ENCODE assay signal across 22 cellular contexts in the genomic region with DNA sequence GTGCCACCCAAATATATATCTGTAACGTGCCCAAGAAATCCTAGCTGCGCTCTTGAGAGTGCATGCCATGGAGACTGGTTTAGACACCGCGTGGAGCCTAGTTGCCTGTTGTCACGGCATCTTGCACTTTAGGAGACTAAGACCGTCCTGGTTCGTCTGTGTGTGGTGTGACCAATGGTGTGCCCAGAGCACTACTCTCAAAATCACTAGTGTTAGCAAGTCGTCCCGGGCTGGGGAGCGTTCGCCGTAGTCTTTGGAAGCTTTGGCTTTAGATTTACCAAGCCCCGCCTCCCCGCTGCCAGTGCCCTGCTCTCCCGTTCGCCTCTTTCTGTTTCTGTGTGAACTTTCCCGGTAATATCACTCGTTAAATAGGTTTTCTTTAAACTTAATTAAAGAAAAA. TPM values are rescaled to one million over a fixed set of nuclear protein-coding genes. Genes with fewer than 3 reads are reported as not detected.
DNase-seq lines count a peak whose midpoint lies in the region; ATAC-seq and TF ChIP-seq lines count a peak whose summit lies in the region.
"Had no signal": no experiment of that assay in that cellular context is flagged by ENCODE, and none has a peak within 500 bp of the region (broad histone marks: within the 10 kb centered on the region; RNA-seq: fewer than 3 reads in every experiment).

No MANE protein-coding gene starts in this region.

- H3K9ac ChIP-seq in trophoblast cell (ENCODE audit: low read length): no peak overlapping the region
- H3K9ac ChIP-seq: BLaER1 treated with 17β-estradiol and CSF1 and Interleukin-3, amounts not matched to agents 10 nM and 100 nM; KMS-11 had no signal

- H3K27ac ChIP-seq in trophoblast cell (ENCODE audit: low read depth, low read length): no peak overlapping the region
- H3K27ac ChIP-seq in foreskin keratinocyte: no peak overlapping the region
- no peak overlapping the region for H3K27ac ChIP-seq in adrenal gland
- H3K27ac ChIP-seq: BLaER1 treated with 17β-estradiol and CSF1 and Interleukin-3, amounts not matched to agents 10 nM and 100 nM; KMS-11; SJSA1; vagina had no signal

- peak; percentile 19 for DNase-seq in activated T-cell treated with anti-CD3 and anti-CD28 coated beads, Interleukin-2, amount 50 U/mL, for 1 hour
- DNase-seq in activated T-cell treated with anti-CD3 and anti-CD28 coated beads, Interleukin-2, amount 50 U/mL, for 48 hours: no peak
- no peak for DNase-seq in HFFc6
- peak; percentile 64 for DNase-seq in chondrocyte (ENCODE audit: low spot score)
- DNase-seq in trophoblast cell: no peak
- DNase-seq in foreskin keratinocyte: no peak
- no peak for DNase-seq in adrenal gland
- DNase-seq: activated naive CD4-positive, alpha-beta T cell treated with anti-CD3 and anti-CD28 coated beads for 36 hours; activated T-cell treated with anti-CD3 and anti-CD28 coated beads, Interleukin-2, amount 50 U/mL, for 72 hours; Calu3; glutamatergic neuron; HCEC 1CT; NCI-H146; NCI-H526 treated with DMSO at 0.1 percent for 48 hours; nucleus accumbens; stimulated activated CD4-positive, alpha-beta T cell treated with anti-CD3 and anti-CD28 coated beads, Interleukin-2, amount 100 ng/mL, for 24 hours had no signal

- H2BK12ac ChIP-seq in trophoblast cell (ENCODE audit: low read length): no peak overlapping the region

- no peak overlapping the region for H2AFZ ChIP-seq in trophoblast cell (ENCODE audit: insufficient read depth, low read length, poor library complexity)

- TF ChIP-seq POLR2A in adrenal gland (IDR thresholded peaks at IDR 0.05): no peak

- no peak overlapping the region for H3K23ac ChIP-seq in trophoblast cell (ENCODE audit: low read length)

- H2AK5ac ChIP-seq in trophoblast cell (ENCODE audit: low read length): no peak overlapping the region

- ATAC-seq in foreskin keratinocyte (no peak), GM19452 (IDR thresholded peaks at IDR 0.05; ENCODE audit: unreplicated experiment) (no peak)
- ATAC-seq: activated T-cell treated with anti-CD3 and anti-CD28 coated beads, Interleukin-2, amount 50 U/mL, for 72 hours had no signal

- no peak overlapping the region for H4K8ac ChIP-seq in trophoblast cell (ENCODE audit: low read depth, low read length)

- H3K4me3 ChIP-seq in trophoblast cell (ENCODE audit: low read depth, low read length): peak overlapping the region; percentile 25
- no peak overlapping the region for H3K4me3 ChIP-seq in adrenal gland
- H3K4me3 ChIP-seq: BLaER1 treated with 17β-estradiol and CSF1 and Interleukin-3, amounts not matched to agents 10 nM and 100 nM; SJSA1; vagina had no signal

- H3K18ac ChIP-seq in trophoblast cell (ENCODE audit: low read length): no peak overlapping the region

- no peak overlapping the region for H3K4me2 ChIP-seq in trophoblast cell (ENCODE audit: low read length)
- H3K4me2 ChIP-seq: BLaER1 treated with 17β-estradiol and CSF1 and Interleukin-3, amounts not matched to agents 10 nM and 100 nM; KMS-11 had no signal

- H3K9me3 Mint-ChIP-seq in HFFc6: peaks cover 6% of the 10 kb centered on the region; the same call in 1 of the 2 replicates
- no peaks in the 10 kb centered on the region for H3K9me3 Mint-ChIP-seq in chondrocyte (ENCODE audit: low read depth)
- H3K9me3 Mint-ChIP-seq: activated naive CD4-positive, alpha-beta T cell treated with anti-CD3 and anti-CD28 coated beads for 36 hours; activated T-cell treated with anti-CD3 and anti-CD28 coated beads, Interleukin-2, amount 50 U/mL, for 72 hours; memory B cell had no signal

- H4K91ac ChIP-seq in trophoblast cell (ENCODE audit: low read depth, low read length): no peak overlapping the region

- intact Hi-C loops in adrenal gland (cut with DNase I): no loop called here

- H3K27ac Mint-ChIP-seq in HFFc6: peak overlapping the region; percentile 62; the same call in 1 of the 2 replicates
- no peak overlapping the region for H3K27ac Mint-ChIP-seq in chondrocyte (ENCODE audit: unreplicated experiment)
- H3K27ac Mint-ChIP-seq: memory B cell had no signal

- H3K27me3 ChIP-seq in trophoblast cell (ENCODE audit: insufficient read depth, low read length) (no peaks in the 10 kb centered on the region), foreskin keratinocyte (no peaks in the 10 kb centered on the region), adrenal gland (no peaks in the 10 kb centered on the region)
- H3K27me3 ChIP-seq: BLaER1 treated with 17β-estradiol and CSF1 and Interleukin-3, amounts not matched to agents 10 nM and 100 nM; SJSA1; vagina had no signal

- no peaks in the 10 kb centered on the region for H3K79me1 ChIP-seq in trophoblast cell (ENCODE audit: low read length)

- no peak overlapping the region for H2BK5ac ChIP-seq in trophoblast cell (ENCODE audit: low read depth, low read length, poor library complexity)

- no peak overlapping the region for H4K12ac ChIP-seq in trophoblast cell (ENCODE audit: low read depth, low read length)

- H3K4me1 ChIP-seq in trophoblast cell (ENCODE audit: control insufficient read depth in 1 of 2, insufficient read depth in 2 of 2, low read length in 2 of 2) (no peaks in the 10 kb centered on the region), foreskin keratinocyte (no peaks in the 10 kb centered on the region), adrenal gland (replicated peaks in 1 of 2) (peaks cover 12 to 26% of the 10 kb centered on the region in 2 donors)
- H3K4me1 ChIP-seq: SJSA1 had no signal

- H3K79me2 ChIP-seq in trophoblast cell (ENCODE audit: control insufficient read depth, insufficient read depth, low read length, poor library complexity): no peaks in the 10 kb centered on the region

- TF ChIP-seq CTCF in HFFc6 (IDR thresholded peaks at IDR 0.05) (no peak), chondrocyte (IDR thresholded peaks at IDR 0.05) (no peak), foreskin keratinocyte (conservative IDR thresholded peaks at IDR 0.05) (no peak), adrenal gland (IDR thresholded peaks at IDR 0.05) (no peak)

- peaks cover 26% of the 10 kb centered on the region for H3K27me3 Mint-ChIP-seq in HFFc6 (ENCODE audit: insufficient read depth)
- no peaks in the 10 kb centered on the region for H3K27me3 Mint-ChIP-seq in chondrocyte (ENCODE audit: low read depth)
- H3K27me3 Mint-ChIP-seq: memory B cell had no signal

- H3K4me1 Mint-ChIP-seq in HFFc6 (ENCODE audit: low read depth) (peaks cover 21% of the 10 kb centered on the region), chondrocyte (ENCODE audit: low read depth) (peaks cover 34% of the 10 kb centered on the region)

- no peak overlapping the region; the same call in 1 of the 2 replicates for H3K4me3 Mint-ChIP-seq in HFFc6
- H3K4me3 Mint-ChIP-seq in chondrocyte (ENCODE audit: unreplicated experiment): no peak overlapping the region
- H3K4me3 Mint-ChIP-seq: activated naive CD4-positive, alpha-beta T cell treated with anti-CD3 and anti-CD28 coated beads for 36 hours; activated T-cell treated with anti-CD3 and anti-CD28 coated beads, Interleukin-2, amount 50 U/mL, for 72 hours; memory B cell had no signal

- H3K36me3 Mint-ChIP-seq in HFFc6 (ENCODE audit: low read depth): peaks cover 42% of the 10 kb centered on the region
- peaks cover 32% of the 10 kb centered on the region for H3K36me3 Mint-ChIP-seq in chondrocyte (ENCODE audit: low read depth)

- H3K4ac ChIP-seq in trophoblast cell (ENCODE audit: low read depth, low read length): no peak overlapping the region

- H2BK120ac ChIP-seq in trophoblast cell (ENCODE audit: insufficient read depth, low read length, poor library complexity): no peak overlapping the region

- H3K9me3 ChIP-seq in trophoblast cell (ENCODE audit: insufficient read depth, low read depth, low read length) (no peaks in the 10 kb centered on the region), adrenal gland (replicated peaks in 1 of 3) (no peaks in the 10 kb centered on the region)
- H3K9me3 ChIP-seq: BLaER1 treated with 17β-estradiol and CSF1 and Interleukin-3, amounts not matched to agents 10 nM and 100 nM; SJSA1; vagina had no signal

- H3K14ac ChIP-seq in trophoblast cell (ENCODE audit: low read length): no peak overlapping the region

- WGBS in trophoblast cell (ENCODE audit: extremely low coverage, insufficient coverage, insufficient read length): no CpG with 5 or more reads among the region's 18 CpGs
- 92 to 94% (median 93%) methylated on average over 18 of the region's 18 CpGs for WGBS in adrenal gland, 4 donors

- H3K36me3 ChIP-seq in trophoblast cell (ENCODE audit: control insufficient read depth in 1 of 2, insufficient read depth in 2 of 2, low read length in 2 of 2) (peaks cover 19 to 26% of the 10 kb centered on the region in 2 experiments), adrenal gland (replicated peaks in 1 of 2) (peaks cover 0 to 50% of the 10 kb centered on the region in 2 donors)

RNA-seq across cellular contexts. Expression of gene CLUH, which starts 27.0 kb away (rescaled TPM):
- total RNA-seq in HFFc6 (2021; fragmentation: NEBNext Ultra II Directional; extraction: Animal tissue kit (Norgen Biotek cat#: 25700)): 10 to 100 TPM; 42.7 to 62.9 (median 48.6) TPM
- total RNA-seq in chondrocyte (30.8 to 36.6 TPM (median 36.0 TPM) in 3 replicates), foreskin keratinocyte (72.3 and 89.1 TPM in 2 replicates), adrenal gland (100 to 1,000 TPM; 116 to 191 (median 135) TPM)
- 28.9 and 29.4 TPM in 2 replicates for polyA plus RNA-seq in trophoblast cell (2013)
- polyA plus RNA-seq in foreskin keratinocyte (35.7 and 43.6 TPM in 2 replicates), adrenal gland (100 to 1,000 TPM in 2 of 3 donors, 10 to 100 TPM in 1; 57.6 to 118 (median 109) TPM)

Comparison
In these comparisons a context has a peak if more than half of its experiments do, and no peak if none do; other contexts are left out.
1. DNase-seq: peak in activated T-cell treated with anti-CD3 and anti-CD28 coated beads, Interleukin-2, amount 50 U/mL, for 1 hour (single experiment) and chondrocyte (single experiment); none in activated T-cell treated with anti-CD3 and anti-CD28 coated beads, Interleukin-2, amount 50 U/mL, for 48 hours (0 of 2), HFFc6 (single experiment), trophoblast cell (0 of 2), foreskin keratinocyte (0 of 2) and adrenal gland (0 of 7).